In the genomic region with DNA sequence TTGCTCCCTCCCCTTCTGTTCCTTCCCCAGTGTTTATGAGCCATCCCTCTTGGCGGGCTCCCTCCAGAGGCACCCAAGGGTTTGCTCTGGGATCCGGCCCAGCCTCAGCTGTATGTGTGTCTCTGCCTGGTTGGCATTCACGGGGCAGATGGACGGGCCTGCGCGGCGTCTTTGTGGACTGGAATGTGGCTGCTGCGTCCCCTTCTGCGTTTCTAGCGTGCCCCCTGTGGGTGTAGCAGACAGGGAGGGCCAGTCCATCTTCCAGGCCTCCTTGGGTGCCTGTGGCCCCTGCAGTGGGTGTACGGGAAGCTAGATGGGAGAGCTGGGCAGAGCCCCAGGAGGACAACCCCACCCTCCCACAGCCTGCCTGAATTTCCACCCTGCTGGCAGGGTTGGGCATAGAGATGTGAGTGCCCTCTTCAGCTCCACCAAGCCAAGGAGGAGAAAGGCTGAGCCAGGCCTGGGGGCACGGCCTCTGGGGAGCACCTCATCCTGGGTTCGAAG, we compare ENCODE assay signal across 3 cellular contexts.
TF ChIP-seq lines count a peak whose summit lies in the region.

No MANE protein-coding gene starts in this region.

TF ChIP-seq in GM23338, 12 proteins besides CTCF, POLR2A, EP300 and RAD21 (continues in another document):
- TF ChIP-seq EZH2phosphoT487 (IDR thresholded peaks at IDR 0.05; ENCODE audit: unreplicated experiment) (no peak), CREB1 (CRISPR knock-in tag; IDR thresholded peaks at IDR 0.05; ENCODE audit: low read depth) (no peak), NANOG (IDR thresholded peaks at IDR 0.05; ENCODE audit: borderline replicate concordance) (no peak), ZNF114 (CRISPR knock-in tag; IDR thresholded peaks at IDR 0.05) (no peak), JUNB (IDR thresholded peaks at IDR 0.05; ENCODE audit: unreplicated experiment) (no peak), POLR2AphosphoS5 (IDR thresholded peaks at IDR 0.05; ENCODE audit: low read depth) (no peak), STAT1 (IDR thresholded peaks at IDR 0.05; ENCODE audit: unreplicated experiment) (no peak)
- TF ChIP-seq, protein P1, sequence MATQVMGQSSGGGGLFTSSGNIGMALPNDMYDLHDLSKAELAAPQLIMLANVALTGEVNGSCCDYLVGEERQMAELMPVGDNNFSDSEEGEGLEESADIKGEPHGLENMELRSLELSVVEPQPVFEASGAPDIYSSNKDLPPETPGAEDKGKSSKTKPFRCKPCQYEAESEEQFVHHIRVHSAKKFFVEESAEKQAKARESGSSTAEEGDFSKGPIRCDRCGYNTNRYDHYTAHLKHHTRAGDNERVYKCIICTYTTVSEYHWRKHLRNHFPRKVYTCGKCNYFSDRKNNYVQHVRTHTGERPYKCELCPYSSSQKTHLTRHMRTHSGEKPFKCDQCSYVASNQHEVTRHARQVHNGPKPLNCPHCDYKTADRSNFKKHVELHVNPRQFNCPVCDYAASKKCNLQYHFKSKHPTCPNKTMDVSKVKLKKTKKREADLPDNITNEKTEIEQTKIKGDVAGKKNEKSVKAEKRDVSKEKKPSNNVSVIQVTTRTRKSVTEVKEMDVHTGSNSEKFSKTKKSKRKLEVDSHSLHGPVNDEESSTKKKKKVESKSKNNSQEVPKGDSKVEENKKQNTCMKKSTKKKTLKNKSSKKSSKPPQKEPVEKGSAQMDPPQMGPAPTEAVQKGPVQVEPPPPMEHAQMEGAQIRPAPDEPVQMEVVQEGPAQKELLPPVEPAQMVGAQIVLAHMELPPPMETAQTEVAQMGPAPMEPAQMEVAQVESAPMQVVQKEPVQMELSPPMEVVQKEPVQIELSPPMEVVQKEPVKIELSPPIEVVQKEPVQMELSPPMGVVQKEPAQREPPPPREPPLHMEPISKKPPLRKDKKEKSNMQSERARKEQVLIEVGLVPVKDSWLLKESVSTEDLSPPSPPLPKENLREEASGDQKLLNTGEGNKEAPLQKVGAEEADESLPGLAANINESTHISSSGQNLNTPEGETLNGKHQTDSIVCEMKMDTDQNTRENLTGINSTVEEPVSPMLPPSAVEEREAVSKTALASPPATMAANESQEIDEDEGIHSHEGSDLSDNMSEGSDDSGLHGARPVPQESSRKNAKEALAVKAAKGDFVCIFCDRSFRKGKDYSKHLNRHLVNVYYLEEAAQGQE (IDR thresholded peaks at IDR 0.05; ENCODE audit: unreplicated experiment) = no peak
- TF ChIP-seq, protein P2, sequence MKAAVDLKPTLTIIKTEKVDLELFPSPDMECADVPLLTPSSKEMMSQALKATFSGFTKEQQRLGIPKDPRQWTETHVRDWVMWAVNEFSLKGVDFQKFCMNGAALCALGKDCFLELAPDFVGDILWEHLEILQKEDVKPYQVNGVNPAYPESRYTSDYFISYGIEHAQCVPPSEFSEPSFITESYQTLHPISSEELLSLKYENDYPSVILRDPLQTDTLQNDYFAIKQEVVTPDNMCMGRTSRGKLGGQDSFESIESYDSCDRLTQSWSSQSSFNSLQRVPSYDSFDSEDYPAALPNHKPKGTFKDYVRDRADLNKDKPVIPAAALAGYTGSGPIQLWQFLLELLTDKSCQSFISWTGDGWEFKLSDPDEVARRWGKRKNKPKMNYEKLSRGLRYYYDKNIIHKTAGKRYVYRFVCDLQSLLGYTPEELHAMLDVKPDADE (IDR thresholded peaks at IDR 0.05) = no peak

TF ChIP-seq in HepG2, 621 proteins besides CTCF, POLR2A, EP300 and RAD21 (continued from another document):
- peak; percentile 64; the same call in 1 of the 2 replicates for TF ChIP-seq HNRNPL (IDR thresholded peaks at IDR 0.05; ENCODE audit: low read depth, low read length)
- TF ChIP-seq ZSCAN21 (CRISPR knock-in tag; IDR thresholded peaks at IDR 0.05; ENCODE audit: borderline replicate concordance) = no peak
- TF ChIP-seq PCBP1 (IDR thresholded peaks at IDR 0.05; ENCODE audit: borderline replicate concordance, low read depth, low read length) = 0 out of 2 replicates have a peak, but pooled peaks have one; percentile 23
- TF ChIP-seq MXD4 (CRISPR knock-in tag; IDR thresholded peaks at IDR 0.05) = no peak
- TF ChIP-seq, protein P3, sequence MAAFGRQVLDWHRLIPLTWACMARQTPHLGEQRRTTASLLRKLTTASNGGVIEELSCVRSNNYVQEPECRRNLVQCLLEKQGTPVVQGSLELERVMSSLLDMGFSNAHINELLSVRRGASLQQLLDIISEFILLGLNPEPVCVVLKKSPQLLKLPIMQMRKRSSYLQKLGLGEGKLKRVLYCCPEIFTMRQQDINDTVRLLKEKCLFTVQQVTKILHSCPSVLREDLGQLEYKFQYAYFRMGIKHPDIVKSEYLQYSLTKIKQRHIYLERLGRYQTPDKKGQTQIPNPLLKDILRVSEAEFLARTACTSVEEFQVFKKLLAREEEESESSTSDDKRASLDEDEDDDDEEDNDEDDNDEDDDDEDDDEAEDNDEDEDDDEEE (CRISPR knock-in tag; IDR thresholded peaks at IDR 0.05) = no peak
- TF ChIP-seq SSRP1 (CRISPR knock-in tag; IDR thresholded peaks at IDR 0.05) = no peak
- TF ChIP-seq TGIF2 (CRISPR knock-in tag; IDR thresholded peaks at IDR 0.05) = no peak
- TF ChIP-seq GABPB1 (CRISPR knock-in tag; IDR thresholded peaks at IDR 0.05) = no peak
- no peak for TF ChIP-seq MED1 (CRISPR knock-in tag; IDR thresholded peaks at IDR 0.05)

TF ChIP-seq in HEK293T, 16 proteins besides CTCF, POLR2A, EP300 and RAD21:
- no peak for TF ChIP-seq BHLHE40 (IDR thresholded peaks at IDR 0.05; ENCODE audit: borderline replicate concordance)
- no peak for TF ChIP-seq FOXM1 (IDR thresholded peaks at IDR 0.05; ENCODE audit: borderline replicate concordance)
- no peak for TF ChIP-seq HDGF (IDR thresholded peaks at IDR 0.05; ENCODE audit: borderline replicate concordance)
- no peak for TF ChIP-seq ELF4 (IDR thresholded peaks at IDR 0.05)
- TF ChIP-seq LEF1 (IDR thresholded peaks at IDR 0.05; ENCODE audit: borderline replicate concordance) = no peak
- no peak for TF ChIP-seq L3MBTL2 (conservative IDR thresholded peaks at IDR 0.05)
- no peak for TF ChIP-seq SP1 (IDR thresholded peaks at IDR 0.05)
- TF ChIP-seq FOXA1 (IDR thresholded peaks at IDR 0.05) = no peak
- TF ChIP-seq, protein P4, sequence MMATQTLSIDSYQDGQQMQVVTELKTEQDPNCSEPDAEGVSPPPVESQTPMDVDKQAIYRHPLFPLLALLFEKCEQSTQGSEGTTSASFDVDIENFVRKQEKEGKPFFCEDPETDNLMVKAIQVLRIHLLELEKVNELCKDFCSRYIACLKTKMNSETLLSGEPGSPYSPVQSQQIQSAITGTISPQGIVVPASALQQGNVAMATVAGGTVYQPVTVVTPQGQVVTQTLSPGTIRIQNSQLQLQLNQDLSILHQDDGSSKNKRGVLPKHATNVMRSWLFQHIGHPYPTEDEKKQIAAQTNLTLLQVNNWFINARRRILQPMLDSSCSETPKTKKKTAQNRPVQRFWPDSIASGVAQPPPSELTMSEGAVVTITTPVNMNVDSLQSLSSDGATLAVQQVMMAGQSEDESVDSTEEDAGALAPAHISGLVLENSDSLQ (IDR thresholded peaks at IDR 0.05) = no peak
- TF ChIP-seq NFRKB (IDR thresholded peaks at IDR 0.05) = no peak
- no peak for TF ChIP-seq ARNT (IDR thresholded peaks at IDR 0.05)
- no peak for TF ChIP-seq FOXK2 (IDR thresholded peaks at IDR 0.05)
- TF ChIP-seq SUZ12 (IDR thresholded peaks at IDR 0.05) = no peak
- no peak for TF ChIP-seq TARDBP (IDR thresholded peaks at IDR 0.05)
- no peak for TF ChIP-seq ZNF384 (IDR thresholded peaks at IDR 0.05)
